Comparison of ENCODE assay signal across 1 cellular context in the genomic region with DNA sequence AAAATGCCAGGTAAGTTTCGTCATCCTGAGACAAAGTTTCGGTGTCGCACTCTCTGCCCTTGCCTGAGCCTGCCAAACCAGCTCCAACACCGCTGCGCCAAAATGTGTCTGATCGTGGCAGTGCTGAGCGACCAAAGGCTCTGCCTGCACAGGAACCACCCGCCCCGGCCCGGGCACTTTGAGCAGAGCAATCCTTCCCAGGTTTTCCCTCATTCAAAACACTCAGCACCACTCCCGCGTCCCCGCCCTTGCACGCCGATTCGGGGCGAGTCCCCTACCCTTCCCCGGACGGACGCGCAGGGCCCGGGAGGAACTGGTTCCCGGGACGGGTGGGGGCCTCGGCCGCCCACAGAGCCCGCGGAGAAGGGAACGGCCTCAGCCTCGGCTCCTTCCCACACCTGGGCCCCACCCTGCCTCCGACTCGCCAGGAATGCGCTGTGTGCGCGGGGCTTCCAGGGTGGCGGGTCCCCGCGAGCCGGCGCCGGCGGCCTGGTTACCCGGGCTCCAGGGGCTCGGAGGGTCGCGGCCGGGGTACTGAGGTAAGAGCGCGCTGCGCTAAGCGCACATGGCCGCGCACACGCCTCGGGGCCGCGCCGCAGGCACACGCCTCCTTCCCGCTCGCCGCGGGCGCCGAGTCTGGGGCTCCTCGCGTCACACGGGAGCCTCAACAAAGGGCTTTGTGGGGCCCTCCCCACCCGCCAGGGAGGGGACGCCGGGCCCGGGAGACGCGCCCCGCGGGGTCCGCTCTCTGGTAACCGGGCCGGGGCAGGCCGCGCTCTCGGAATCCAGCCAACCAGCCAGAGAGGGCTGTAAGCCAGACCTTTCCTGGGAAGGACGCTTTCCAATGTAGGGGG.
A peak's percentile ranks its signal among the peaks of the same experiment; 100 is the strongest.
TF ChIP-seq lines count a peak whose summit lies in the region.

A gene with protein sequence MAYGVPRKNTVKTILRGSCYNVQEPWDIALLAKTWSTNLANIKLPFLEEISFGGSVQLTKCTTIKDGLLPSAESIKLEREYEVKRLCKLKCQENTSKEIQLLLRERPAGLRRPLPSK (minus strand): TSS at position 638 of the 854 bp plus-strand sequence. CDS start 902 bp downstream, outside the sequence.

TF ChIP-seq in HepG2, 621 proteins besides CTCF, POLR2A, EP300 and RAD21 (continued from another document and continues in another):
- TF ChIP-seq, protein P1, sequence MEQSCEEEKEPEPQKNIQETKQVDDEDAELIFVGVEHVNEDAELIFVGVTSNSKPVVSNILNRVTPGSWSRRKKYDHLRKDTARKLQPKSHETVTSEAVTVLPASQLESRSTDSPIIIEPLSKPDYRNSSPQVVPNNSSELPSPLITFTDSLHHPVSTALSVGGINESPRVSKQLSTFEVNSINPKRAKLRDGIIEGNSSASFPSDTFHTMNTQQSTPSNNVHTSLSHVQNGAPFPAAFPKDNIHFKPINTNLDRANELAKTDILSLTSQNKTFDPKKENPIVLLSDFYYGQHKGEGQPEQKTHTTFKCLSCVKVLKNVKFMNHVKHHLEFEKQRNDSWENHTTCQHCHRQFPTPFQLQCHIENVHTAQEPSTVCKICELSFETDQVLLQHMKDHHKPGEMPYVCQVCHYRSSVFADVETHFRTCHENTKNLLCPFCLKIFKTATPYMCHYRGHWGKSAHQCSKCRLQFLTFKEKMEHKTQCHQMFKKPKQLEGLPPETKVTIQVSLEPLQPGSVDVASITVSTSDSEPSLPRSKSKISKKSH (CRISPR knock-in tag; IDR thresholded peaks at IDR 0.05; ENCODE audit: borderline replicate concordance) = peak; percentile 19
- TF ChIP-seq NRL (CRISPR knock-in tag; IDR thresholded peaks at IDR 0.05; ENCODE audit: borderline replicate concordance) (peak; percentile 67), SIN3A (IDR thresholded peaks at IDR 0.05; ENCODE audit: borderline replicate concordance, low read depth, low read length) (no peak), DZIP1 (CRISPR knock-in tag; IDR thresholded peaks at IDR 0.05) (0 out of 2 replicates have a peak, but pooled peaks have one; percentile 22), ZNF430 (CRISPR knock-in tag; IDR thresholded peaks at IDR 0.05) (no peak), WIZ (CRISPR knock-in tag; IDR thresholded peaks at IDR 0.05) (no peak), MTF2 (CRISPR knock-in tag; IDR thresholded peaks at IDR 0.05; ENCODE audit: borderline replicate concordance) (peak; percentile 68; the same call in 1 of the 2 replicates), ZKSCAN8 (CRISPR knock-in tag; IDR thresholded peaks at IDR 0.05; ENCODE audit: borderline replicate concordance) (no peak), ETV6 (CRISPR knock-in tag; conservative IDR thresholded peaks at IDR 0.05) (no peak), ZNF224 (CRISPR knock-in tag; IDR thresholded peaks at IDR 0.05) (no peak), ZMAT3 (CRISPR knock-in tag; conservative IDR thresholded peaks at IDR 0.05) (no peak), ZNF543 (CRISPR knock-in tag; IDR thresholded peaks at IDR 0.05) (0 out of 2 replicates have a peak, but pooled peaks have one; percentile 27), FUBP1 (CRISPR knock-in tag; IDR thresholded peaks at IDR 0.05; ENCODE audit: borderline replicate concordance) (no peak), TSC22D2 (CRISPR knock-in tag; IDR thresholded peaks at IDR 0.05; ENCODE audit: borderline replicate concordance) (no peak), ZNF747 (CRISPR knock-in tag; IDR thresholded peaks at IDR 0.05; ENCODE audit: borderline replicate concordance) (0 out of 2 replicates have a peak, but pooled peaks have one; percentile 52), HNF4A (CRISPR knock-in tag; IDR thresholded peaks at IDR 0.05) (no peak), ZBTB10 (CRISPR knock-in tag; IDR thresholded peaks at IDR 0.05; ENCODE audit: borderline replicate concordance) (no peak), FOSL1 (CRISPR knock-in tag; IDR thresholded peaks at IDR 0.05; ENCODE audit: borderline replicate concordance) (no peak), ZNF564 (CRISPR knock-in tag; IDR thresholded peaks at IDR 0.05) (peak; percentile 64; the same call in 1 of the 2 replicates), ZNF570 (CRISPR knock-in tag; IDR thresholded peaks at IDR 0.05; ENCODE audit: borderline replicate concordance) (no peak), CENPT (CRISPR knock-in tag; IDR thresholded peaks at IDR 0.05; ENCODE audit: low read depth) (no peak), SMAD1 (CRISPR knock-in tag; IDR thresholded peaks at IDR 0.05; ENCODE audit: borderline replicate concordance, low read depth) (0 out of 2 replicates have a peak, but pooled peaks have one; percentile 53), ATF7 (IDR thresholded peaks at IDR 0.05) (no peak), ATF7 (CRISPR knock-in tag; IDR thresholded peaks at IDR 0.05) (no peak), MEF2D (CRISPR knock-in tag; IDR thresholded peaks at IDR 0.05) (no peak), TARDBP (CRISPR knock-in tag; IDR thresholded peaks at IDR 0.05) (no peak), DRAP1 (CRISPR knock-in tag; IDR thresholded peaks at IDR 0.05) (no peak), AKNA (CRISPR knock-in tag; IDR thresholded peaks at IDR 0.05; ENCODE audit: borderline replicate concordance) (no peak), ZNF275 (CRISPR knock-in tag; IDR thresholded peaks at IDR 0.05; ENCODE audit: borderline replicate concordance) (0 out of 2 replicates have a peak, but pooled peaks have one; percentile 31)
- TF ChIP-seq, protein P2, sequence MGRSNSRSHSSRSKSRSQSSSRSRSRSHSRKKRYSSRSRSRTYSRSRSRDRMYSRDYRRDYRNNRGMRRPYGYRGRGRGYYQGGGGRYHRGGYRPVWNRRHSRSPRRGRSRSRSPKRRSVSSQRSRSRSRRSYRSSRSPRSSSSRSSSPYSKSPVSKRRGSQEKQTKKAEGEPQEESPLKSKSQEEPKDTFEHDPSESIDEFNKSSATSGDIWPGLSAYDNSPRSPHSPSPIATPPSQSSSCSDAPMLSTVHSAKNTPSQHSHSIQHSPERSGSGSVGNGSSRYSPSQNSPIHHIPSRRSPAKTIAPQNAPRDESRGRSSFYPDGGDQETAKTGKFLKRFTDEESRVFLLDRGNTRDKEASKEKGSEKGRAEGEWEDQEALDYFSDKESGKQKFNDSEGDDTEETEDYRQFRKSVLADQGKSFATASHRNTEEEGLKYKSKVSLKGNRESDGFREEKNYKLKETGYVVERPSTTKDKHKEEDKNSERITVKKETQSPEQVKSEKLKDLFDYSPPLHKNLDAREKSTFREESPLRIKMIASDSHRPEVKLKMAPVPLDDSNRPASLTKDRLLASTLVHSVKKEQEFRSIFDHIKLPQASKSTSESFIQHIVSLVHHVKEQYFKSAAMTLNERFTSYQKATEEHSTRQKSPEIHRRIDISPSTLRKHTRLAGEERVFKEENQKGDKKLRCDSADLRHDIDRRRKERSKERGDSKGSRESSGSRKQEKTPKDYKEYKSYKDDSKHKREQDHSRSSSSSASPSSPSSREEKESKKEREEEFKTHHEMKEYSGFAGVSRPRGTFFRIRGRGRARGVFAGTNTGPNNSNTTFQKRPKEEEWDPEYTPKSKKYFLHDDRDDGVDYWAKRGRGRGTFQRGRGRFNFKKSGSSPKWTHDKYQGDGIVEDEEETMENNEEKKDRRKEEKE (IDR thresholded peaks at IDR 0.05) = no peak
